ENCODE assay signal across 1 cellular context in the genomic region with DNA sequence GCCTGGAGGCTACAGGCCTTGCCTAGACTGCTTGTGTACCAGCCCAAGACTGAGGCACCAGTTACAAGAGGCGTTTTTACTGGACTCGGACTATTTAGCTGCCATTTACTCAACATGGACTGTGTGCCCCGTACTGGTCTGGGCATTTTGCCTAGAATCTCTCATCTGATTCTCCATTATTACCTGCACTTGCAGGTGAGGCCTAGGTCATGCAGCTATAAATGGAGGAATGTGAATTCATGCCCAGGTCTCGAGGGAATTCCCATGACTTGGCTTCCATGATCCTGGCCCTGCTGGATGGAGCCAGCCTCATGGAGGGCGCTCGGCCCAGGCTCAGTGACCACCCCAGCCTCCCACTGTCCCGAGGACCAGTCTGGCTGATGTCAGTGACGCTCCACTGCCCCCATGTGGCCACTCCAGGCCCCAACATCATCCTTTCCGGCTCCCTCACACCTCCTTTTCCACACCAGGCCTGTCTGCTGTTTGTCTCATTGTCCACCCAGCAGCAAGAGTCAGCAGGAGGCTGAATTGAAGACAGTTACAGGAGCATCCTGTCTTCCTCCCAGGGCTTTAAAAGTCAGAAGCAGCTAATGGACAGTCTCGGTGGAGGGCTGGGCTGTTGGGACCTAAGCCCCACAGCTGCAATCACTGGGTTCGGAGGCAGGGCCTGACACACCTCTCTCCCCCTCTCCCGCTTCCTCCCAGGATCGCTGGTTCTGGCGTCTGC.
TF ChIP-seq lines count a peak whose summit lies in the region.

No MANE protein-coding gene starts in this region.

TF ChIP-seq in HepG2, 621 proteins besides CTCF, POLR2A, EP300 and RAD21 (continued from another document and continues in another):
- TF ChIP-seq, protein P1, sequence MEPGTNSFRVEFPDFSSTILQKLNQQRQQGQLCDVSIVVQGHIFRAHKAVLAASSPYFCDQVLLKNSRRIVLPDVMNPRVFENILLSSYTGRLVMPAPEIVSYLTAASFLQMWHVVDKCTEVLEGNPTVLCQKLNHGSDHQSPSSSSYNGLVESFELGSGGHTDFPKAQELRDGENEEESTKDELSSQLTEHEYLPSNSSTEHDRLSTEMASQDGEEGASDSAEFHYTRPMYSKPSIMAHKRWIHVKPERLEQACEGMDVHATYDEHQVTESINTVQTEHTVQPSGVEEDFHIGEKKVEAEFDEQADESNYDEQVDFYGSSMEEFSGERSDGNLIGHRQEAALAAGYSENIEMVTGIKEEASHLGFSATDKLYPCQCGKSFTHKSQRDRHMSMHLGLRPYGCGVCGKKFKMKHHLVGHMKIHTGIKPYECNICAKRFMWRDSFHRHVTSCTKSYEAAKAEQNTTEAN (CRISPR knock-in tag; conservative IDR thresholded peaks at IDR 0.05): no peak
- TF ChIP-seq CENPT (CRISPR knock-in tag; IDR thresholded peaks at IDR 0.05; ENCODE audit: low read depth) (no peak), ZNF10 (CRISPR knock-in tag; IDR thresholded peaks at IDR 0.05; ENCODE audit: borderline replicate concordance, low read depth) (no peak), THYN1 (CRISPR knock-in tag; IDR thresholded peaks at IDR 0.05; ENCODE audit: borderline replicate concordance, low read depth) (no peak), ZNF557 (CRISPR knock-in tag; IDR thresholded peaks at IDR 0.05) (no peak), AGO2 (optimal IDR thresholded peaks at IDR 0.05; ENCODE audit: low read depth, low read length) (no peak), ZNF432 (CRISPR knock-in tag; IDR thresholded peaks at IDR 0.05; ENCODE audit: borderline replicate concordance) (no peak), XBP1 (CRISPR knock-in tag; IDR thresholded peaks at IDR 0.05) (no peak), ZNF605 (CRISPR knock-in tag; IDR thresholded peaks at IDR 0.05) (peak; percentile 74), ZNF879 (CRISPR knock-in tag; IDR thresholded peaks at IDR 0.05) (no peak), ZC3H13 (CRISPR knock-in tag; IDR thresholded peaks at IDR 0.05) (no peak), NR2F2 (IDR thresholded peaks at IDR 0.05; ENCODE audit: borderline replicate concordance, low read depth) (no peak), ZNF644 (CRISPR knock-in tag; IDR thresholded peaks at IDR 0.05; ENCODE audit: low read depth) (peak; percentile 76; the same call in 1 of the 2 replicates), ZKSCAN5 (CRISPR knock-in tag; IDR thresholded peaks at IDR 0.05) (no peak), ZFY (CRISPR knock-in tag; IDR thresholded peaks at IDR 0.05) (peak; percentile 74), ZNF883 (CRISPR knock-in tag; IDR thresholded peaks at IDR 0.05; ENCODE audit: not compliant biosample characterization) (peak; percentile 78), ZNF776 (CRISPR knock-in tag; IDR thresholded peaks at IDR 0.05) (0 out of 2 replicates have a peak, but pooled peaks have one; percentile 23), ARNTL (CRISPR knock-in tag; IDR thresholded peaks at IDR 0.05) (no peak; the same call in 1 of the 2 replicates), ZNF235 (CRISPR knock-in tag; IDR thresholded peaks at IDR 0.05; ENCODE audit: borderline replicate concordance) (peak; percentile 80; the same call in 1 of the 2 replicates), ZNF136 (CRISPR knock-in tag; IDR thresholded peaks at IDR 0.05; ENCODE audit: low read depth) (0 out of 2 replicates have a peak, but pooled peaks have one; percentile 97), RNF2 (conservative IDR thresholded peaks at IDR 0.05; ENCODE audit: low read depth) (0 out of 2 replicates have a peak, but pooled peaks have one; percentile 28), ZNF747 (CRISPR knock-in tag; IDR thresholded peaks at IDR 0.05; ENCODE audit: borderline replicate concordance) (no peak), MAZ (IDR thresholded peaks at IDR 0.05; ENCODE audit: borderline replicate concordance, low read depth, low read length) (peak; percentile 22; the same call in 1 of the 2 replicates), MAZ (CRISPR knock-in tag; IDR thresholded peaks at IDR 0.05; ENCODE audit: low read depth) (no peak), YEATS4 (CRISPR knock-in tag; IDR thresholded peaks at IDR 0.05; ENCODE audit: borderline replicate concordance) (peak; percentile 37; the same call in 1 of the 2 replicates), SALL1 (CRISPR knock-in tag; IDR thresholded peaks at IDR 0.05) (peak; percentile 88), SAP130 (CRISPR knock-in tag; IDR thresholded peaks at IDR 0.05; ENCODE audit: low read depth) (peak; percentile 50; the same call in 1 of the 2 replicates), GPN1 (CRISPR knock-in tag; IDR thresholded peaks at IDR 0.05; ENCODE audit: borderline replicate concordance) (no peak), ZNF317 (CRISPR knock-in tag; IDR thresholded peaks at IDR 0.05) (peak; percentile 88), ZC3H4 (CRISPR knock-in tag; IDR thresholded peaks at IDR 0.05; ENCODE audit: borderline replicate concordance) (0 out of 2 replicates have a peak, but pooled peaks have one; percentile 56), CREB1 (IDR thresholded peaks at IDR 0.05) (peak; percentile 42; the same call in 1 of the 2 replicates), CREB1 (CRISPR knock-in tag; IDR thresholded peaks at IDR 0.05) (no peak), ZSCAN22 (CRISPR knock-in tag; IDR thresholded peaks at IDR 0.05) (no peak), ZNF543 (CRISPR knock-in tag; IDR thresholded peaks at IDR 0.05) (peak; percentile 57; the same call in 1 of the 2 replicates), HIVEP1 (CRISPR knock-in tag; IDR thresholded peaks at IDR 0.05) (peak; percentile 32; the same call in 1 of the 2 replicates), ZBTB1 (CRISPR knock-in tag; IDR thresholded peaks at IDR 0.05; ENCODE audit: borderline replicate concordance) (no peak), HOXA7 (CRISPR knock-in tag; IDR thresholded peaks at IDR 0.05) (no peak)
- TF ChIP-seq, protein P2, sequence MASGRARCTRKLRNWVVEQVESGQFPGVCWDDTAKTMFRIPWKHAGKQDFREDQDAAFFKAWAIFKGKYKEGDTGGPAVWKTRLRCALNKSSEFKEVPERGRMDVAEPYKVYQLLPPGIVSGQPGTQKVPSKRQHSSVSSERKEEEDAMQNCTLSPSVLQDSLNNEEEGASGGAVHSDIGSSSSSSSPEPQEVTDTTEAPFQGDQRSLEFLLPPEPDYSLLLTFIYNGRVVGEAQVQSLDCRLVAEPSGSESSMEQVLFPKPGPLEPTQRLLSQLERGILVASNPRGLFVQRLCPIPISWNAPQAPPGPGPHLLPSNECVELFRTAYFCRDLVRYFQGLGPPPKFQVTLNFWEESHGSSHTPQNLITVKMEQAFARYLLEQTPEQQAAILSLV (CRISPR knock-in tag; IDR thresholded peaks at IDR 0.05; ENCODE audit: borderline replicate concordance): peak; percentile 22; the same call in 1 of the 2 replicates
- TF ChIP-seq, protein P3, sequence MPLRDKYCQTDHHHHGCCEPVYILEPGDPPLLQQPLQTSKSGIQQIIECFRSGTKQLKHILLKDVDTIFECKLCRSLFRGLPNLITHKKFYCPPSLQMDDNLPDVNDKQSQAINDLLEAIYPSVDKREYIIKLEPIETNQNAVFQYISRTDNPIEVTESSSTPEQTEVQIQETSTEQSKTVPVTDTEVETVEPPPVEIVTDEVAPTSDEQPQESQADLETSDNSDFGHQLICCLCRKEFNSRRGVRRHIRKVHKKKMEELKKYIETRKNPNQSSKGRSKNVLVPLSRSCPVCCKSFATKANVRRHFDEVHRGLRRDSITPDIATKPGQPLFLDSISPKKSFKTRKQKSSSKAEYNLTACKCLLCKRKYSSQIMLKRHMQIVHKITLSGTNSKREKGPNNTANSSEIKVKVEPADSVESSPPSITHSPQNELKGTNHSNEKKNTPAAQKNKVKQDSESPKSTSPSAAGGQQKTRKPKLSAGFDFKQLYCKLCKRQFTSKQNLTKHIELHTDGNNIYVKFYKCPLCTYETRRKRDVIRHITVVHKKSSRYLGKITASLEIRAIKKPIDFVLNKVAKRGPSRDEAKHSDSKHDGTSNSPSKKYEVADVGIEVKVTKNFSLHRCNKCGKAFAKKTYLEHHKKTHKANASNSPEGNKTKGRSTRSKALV (CRISPR knock-in tag; IDR thresholded peaks at IDR 0.05): peak; percentile 46; the same call in 1 of the 2 replicates
- TF ChIP-seq, protein P4, sequence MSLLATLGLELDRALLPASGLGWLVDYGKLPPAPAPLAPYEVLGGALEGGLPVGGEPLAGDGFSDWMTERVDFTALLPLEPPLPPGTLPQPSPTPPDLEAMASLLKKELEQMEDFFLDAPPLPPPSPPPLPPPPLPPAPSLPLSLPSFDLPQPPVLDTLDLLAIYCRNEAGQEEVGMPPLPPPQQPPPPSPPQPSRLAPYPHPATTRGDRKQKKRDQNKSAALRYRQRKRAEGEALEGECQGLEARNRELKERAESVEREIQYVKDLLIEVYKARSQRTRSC (CRISPR knock-in tag; IDR thresholded peaks at IDR 0.05; ENCODE audit: low read depth): peak; percentile 80; the same call in 1 of the 2 replicates
- TF ChIP-seq, protein P5, sequence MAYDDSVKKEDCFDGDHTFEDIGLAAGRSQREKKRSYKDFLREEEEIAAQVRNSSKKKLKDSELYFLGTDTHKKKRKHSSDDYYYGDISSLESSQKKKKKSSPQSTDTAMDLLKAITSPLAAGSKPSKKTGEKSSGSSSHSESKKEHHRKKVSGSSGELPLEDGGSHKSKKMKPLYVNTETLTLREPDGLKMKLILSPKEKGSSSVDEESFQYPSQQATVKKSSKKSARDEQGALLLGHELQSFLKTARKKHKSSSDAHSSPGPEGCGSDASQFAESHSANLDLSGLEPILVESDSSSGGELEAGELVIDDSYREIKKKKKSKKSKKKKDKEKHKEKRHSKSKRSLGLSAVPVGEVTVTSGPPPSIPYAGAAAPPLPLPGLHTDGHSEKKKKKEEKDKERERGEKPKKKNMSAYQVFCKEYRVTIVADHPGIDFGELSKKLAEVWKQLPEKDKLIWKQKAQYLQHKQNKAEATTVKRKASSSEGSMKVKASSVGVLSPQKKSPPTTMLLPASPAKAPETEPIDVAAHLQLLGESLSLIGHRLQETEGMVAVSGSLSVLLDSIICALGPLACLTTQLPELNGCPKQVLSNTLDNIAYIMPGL (CRISPR knock-in tag; IDR thresholded peaks at IDR 0.05; ENCODE audit: borderline replicate concordance in 1 of 2, low read depth in 1 of 2): peak; percentile 83 to 94
- TF ChIP-seq, protein P6, sequence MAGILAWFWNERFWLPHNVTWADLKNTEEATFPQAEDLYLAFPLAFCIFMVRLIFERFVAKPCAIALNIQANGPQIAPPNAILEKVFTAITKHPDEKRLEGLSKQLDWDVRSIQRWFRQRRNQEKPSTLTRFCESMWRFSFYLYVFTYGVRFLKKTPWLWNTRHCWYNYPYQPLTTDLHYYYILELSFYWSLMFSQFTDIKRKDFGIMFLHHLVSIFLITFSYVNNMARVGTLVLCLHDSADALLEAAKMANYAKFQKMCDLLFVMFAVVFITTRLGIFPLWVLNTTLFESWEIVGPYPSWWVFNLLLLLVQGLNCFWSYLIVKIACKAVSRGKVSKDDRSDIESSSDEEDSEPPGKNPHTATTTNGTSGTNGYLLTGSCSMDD (CRISPR knock-in tag; IDR thresholded peaks at IDR 0.05): no peak
- TF ChIP-seq, protein P7, sequence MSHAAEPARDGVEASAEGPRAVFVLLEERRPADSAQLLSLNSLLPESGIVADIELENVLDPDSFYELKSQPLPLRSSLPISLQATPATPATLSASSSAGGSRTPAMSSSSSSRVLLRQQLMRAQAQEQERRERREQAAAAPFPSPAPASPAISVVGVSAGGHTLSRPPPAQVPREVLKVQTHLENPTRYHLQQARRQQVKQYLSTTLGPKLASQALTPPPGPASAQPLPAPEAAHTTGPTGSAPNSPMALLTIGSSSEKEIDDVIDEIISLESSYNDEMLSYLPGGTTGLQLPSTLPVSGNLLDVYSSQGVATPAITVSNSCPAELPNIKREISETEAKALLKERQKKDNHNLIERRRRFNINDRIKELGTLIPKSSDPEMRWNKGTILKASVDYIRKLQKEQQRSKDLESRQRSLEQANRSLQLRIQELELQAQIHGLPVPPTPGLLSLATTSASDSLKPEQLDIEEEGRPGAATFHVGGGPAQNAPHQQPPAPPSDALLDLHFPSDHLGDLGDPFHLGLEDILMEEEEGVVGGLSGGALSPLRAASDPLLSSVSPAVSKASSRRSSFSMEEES (CRISPR knock-in tag; IDR thresholded peaks at IDR 0.05): 0 out of 2 replicates have a peak, but pooled peaks have one; percentile 36
- TF ChIP-seq, protein P8, sequence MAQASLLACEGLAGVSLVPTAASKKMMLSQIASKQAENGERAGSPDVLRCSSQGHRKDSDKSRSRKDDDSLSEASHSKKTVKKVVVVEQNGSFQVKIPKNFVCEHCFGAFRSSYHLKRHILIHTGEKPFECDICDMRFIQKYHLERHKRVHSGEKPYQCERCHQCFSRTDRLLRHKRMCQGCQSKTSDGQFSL (CRISPR knock-in tag; IDR thresholded peaks at IDR 0.05): no peak
- TF ChIP-seq, protein P9, sequence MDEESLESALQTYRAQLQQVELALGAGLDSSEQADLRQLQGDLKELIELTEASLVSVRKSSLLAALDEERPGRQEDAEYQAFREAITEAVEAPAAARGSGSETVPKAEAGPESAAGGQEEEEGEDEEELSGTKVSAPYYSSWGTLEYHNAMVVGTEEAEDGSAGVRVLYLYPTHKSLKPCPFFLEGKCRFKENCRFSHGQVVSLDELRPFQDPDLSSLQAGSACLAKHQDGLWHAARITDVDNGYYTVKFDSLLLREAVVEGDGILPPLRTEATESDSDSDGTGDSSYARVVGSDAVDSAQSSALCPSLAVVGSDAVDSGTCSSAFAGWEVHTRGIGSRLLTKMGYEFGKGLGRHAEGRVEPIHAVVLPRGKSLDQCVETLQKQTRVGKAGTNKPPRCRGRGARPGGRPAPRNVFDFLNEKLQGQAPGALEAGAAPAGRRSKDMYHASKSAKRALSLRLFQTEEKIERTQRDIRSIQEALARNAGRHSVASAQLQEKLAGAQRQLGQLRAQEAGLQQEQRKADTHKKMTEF (CRISPR knock-in tag; IDR thresholded peaks at IDR 0.05): peak; percentile 54; the same call in 1 of the 2 replicates
- TF ChIP-seq, protein P10, sequence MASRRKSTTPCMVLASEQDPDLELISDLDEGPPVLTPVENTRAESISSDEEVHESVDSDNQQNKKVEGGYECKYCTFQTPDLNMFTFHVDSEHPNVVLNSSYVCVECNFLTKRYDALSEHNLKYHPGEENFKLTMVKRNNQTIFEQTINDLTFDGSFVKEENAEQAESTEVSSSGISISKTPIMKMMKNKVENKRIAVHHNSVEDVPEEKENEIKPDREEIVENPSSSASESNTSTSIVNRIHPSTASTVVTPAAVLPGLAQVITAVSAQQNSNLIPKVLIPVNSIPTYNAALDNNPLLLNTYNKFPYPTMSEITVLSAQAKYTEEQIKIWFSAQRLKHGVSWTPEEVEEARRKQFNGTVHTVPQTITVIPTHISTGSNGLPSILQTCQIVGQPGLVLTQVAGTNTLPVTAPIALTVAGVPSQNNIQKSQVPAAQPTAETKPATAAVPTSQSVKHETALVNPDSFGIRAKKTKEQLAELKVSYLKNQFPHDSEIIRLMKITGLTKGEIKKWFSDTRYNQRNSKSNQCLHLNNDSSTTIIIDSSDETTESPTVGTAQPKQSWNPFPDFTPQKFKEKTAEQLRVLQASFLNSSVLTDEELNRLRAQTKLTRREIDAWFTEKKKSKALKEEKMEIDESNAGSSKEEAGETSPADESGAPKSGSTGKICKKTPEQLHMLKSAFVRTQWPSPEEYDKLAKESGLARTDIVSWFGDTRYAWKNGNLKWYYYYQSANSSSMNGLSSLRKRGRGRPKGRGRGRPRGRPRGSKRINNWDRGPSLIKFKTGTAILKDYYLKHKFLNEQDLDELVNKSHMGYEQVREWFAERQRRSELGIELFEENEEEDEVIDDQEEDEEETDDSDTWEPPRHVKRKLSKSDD (CRISPR knock-in tag; IDR thresholded peaks at IDR 0.05; ENCODE audit: low read depth): peak; percentile 43; the same call in 1 of the 2 replicates
